In genomic region chr9:136587944-136588662, GRCh38 we compare ENCODE assay signal across 11 cellular contexts. TPM values are rescaled to one million over a fixed set of nuclear protein-coding genes. Genes with fewer than 3 reads are reported as not detected.
DNase-seq lines count a peak whose midpoint lies in the region; ATAC-seq and TF ChIP-seq lines count a peak whose summit lies in the region.
"Had no signal": no experiment of that assay in that cellular context is flagged by ENCODE, and none has a peak within 500 bp of the region (broad histone marks: within the 10 kb centered on the region; RNA-seq: fewer than 3 reads in every experiment).

No MANE protein-coding gene starts in this region.

- H3K9me3 ChIP-seq in WERI-Rb-1 (ENCODE audit: severe bottlenecking) (peaks cover 4% of the 10 kb centered on the region), iPS-18c (ENCODE audit: control insufficient read depth, insufficient read depth, low read length) (no peaks in the 10 kb centered on the region)
- H3K9me3 ChIP-seq: BE2C, HAP-1 had no signal

- H3K27me3 Mint-ChIP-seq in activated T-cell treated with anti-CD3 and anti-CD28 coated beads, Interleukin-2, amount 50 U/mL, for 4 hours (ENCODE audit: low read depth) = peaks cover 2% of the 10 kb centered on the region
- peaks cover 2% of the 10 kb centered on the region for H3K27me3 Mint-ChIP-seq in stimulated activated naive CD8-positive, alpha-beta T cell treated with anti-CD3 and anti-CD28 coated beads, Interleukin-15, Interleukin-2, amounts not matched to agents 100 ng/mL and 50 ng/mL, for 24 hours

- peak overlapping the region; percentile 75 for H3K27ac ChIP-seq in WERI-Rb-1

- H3K36me3 ChIP-seq in WERI-Rb-1 = no peaks in the 10 kb centered on the region
- H3K36me3 ChIP-seq: BE2C, HAP-1 had no signal

- H3K4me1 Mint-ChIP-seq in activated T-cell treated with anti-CD3 and anti-CD28 coated beads, Interleukin-2, amount 50 U/mL, for 4 hours (ENCODE audit: low read depth) = peaks cover 10% of the 10 kb centered on the region
- H3K4me1 Mint-ChIP-seq in stimulated activated naive CD8-positive, alpha-beta T cell treated with anti-CD3 and anti-CD28 coated beads, Interleukin-15, Interleukin-2, amounts not matched to agents 100 ng/mL and 50 ng/mL, for 24 hours (ENCODE audit: low read depth) = peaks cover 18% of the 10 kb centered on the region

- peak overlapping the region; percentile 16 for H3K4me3 Mint-ChIP-seq in activated T-cell treated with anti-CD3 and anti-CD28 coated beads, Interleukin-2, amount 50 U/mL, for 4 hours
- no peak overlapping the region for H3K4me3 Mint-ChIP-seq in stimulated activated naive CD8-positive, alpha-beta T cell treated with anti-CD3 and anti-CD28 coated beads, Interleukin-15, Interleukin-2, amounts not matched to agents 100 ng/mL and 50 ng/mL, for 24 hours

- no peak for TF ChIP-seq CTCF in WERI-Rb-1 (IDR thresholded peaks at IDR 0.05; ENCODE audit: low read depth, low read length)

- H3K4me3 ChIP-seq in WERI-Rb-1 (ENCODE audit: low read depth, low read length) (peak overlapping the region; percentile 22), iPS-18c (ENCODE audit: insufficient read depth, low read depth, low read length) (peak overlapping the region; percentile 4; the same call in 1 of the 2 replicates)
- H3K4me3 ChIP-seq: HAP-1 had no signal

- peak overlapping the region; percentile 21 for H3K27ac Mint-ChIP-seq in stimulated activated naive CD8-positive, alpha-beta T cell treated with anti-CD3 and anti-CD28 coated beads, Interleukin-15, Interleukin-2, amounts not matched to agents 100 ng/mL and 50 ng/mL, for 24 hours

- H3K9me3 Mint-ChIP-seq in activated T-cell treated with anti-CD3 and anti-CD28 coated beads, Interleukin-2, amount 50 U/mL, for 4 hours = no peaks in the 10 kb centered on the region
- H3K9me3 Mint-ChIP-seq in stimulated activated naive CD8-positive, alpha-beta T cell treated with anti-CD3 and anti-CD28 coated beads, Interleukin-15, Interleukin-2, amounts not matched to agents 100 ng/mL and 50 ng/mL, for 24 hours = no peaks in the 10 kb centered on the region

- DNase-seq in activated T-cell treated with anti-CD3 and anti-CD28 coated beads, Interleukin-2, amount 50 U/mL, for 4 hours = no peak
- no peak for DNase-seq in activated T-cell treated with anti-CD3 and anti-CD28 coated beads, Interleukin-2, amount 50 U/mL, for 1 hour
- DNase-seq in WERI-Rb-1 (no peak), NCI-H2196 (lab: John Stamatoyannopoulos, UW; ENCODE audit: unreplicated experiment) (no peak), NCI-H446 treated with DMSO at 0.1 percent for 48 hours (lab: John Stamatoyannopoulos, UW) (no peak)
- DNase-seq: BE2C, NCI-H774 had no signal

- ATAC-seq in activated T-cell treated with anti-CD3 and anti-CD28 coated beads, Interleukin-2, amount 50 U/mL, for 4 hours = no peak
- no peak for ATAC-seq in HG03139 (IDR thresholded peaks at IDR 0.05; ENCODE audit: unreplicated experiment)

- H3K36me3 Mint-ChIP-seq in activated T-cell treated with anti-CD3 and anti-CD28 coated beads, Interleukin-2, amount 50 U/mL, for 4 hours (ENCODE audit: insufficient read depth) = no peaks in the 10 kb centered on the region
- H3K36me3 Mint-ChIP-seq in stimulated activated naive CD8-positive, alpha-beta T cell treated with anti-CD3 and anti-CD28 coated beads, Interleukin-15, Interleukin-2, amounts not matched to agents 100 ng/mL and 50 ng/mL, for 24 hours (ENCODE audit: low read depth) = no peaks in the 10 kb centered on the region

- no peaks in the 10 kb centered on the region for H3K27me3 ChIP-seq in WERI-Rb-1 (ENCODE audit: insufficient read depth, low read depth, severe bottlenecking)
- H3K27me3 ChIP-seq: BE2C had no signal

RNA-seq across cellular contexts. Expression of gene NOTCH1, which starts 42.3 kb away (rescaled TPM):
- total RNA-seq in activated T-cell treated with anti-CD3 and anti-CD28 coated beads, Interleukin-2, amount 50 U/mL, for 4 hours = 100 to 1,000 TPM; 124 to 128 (median 125) TPM
